Comparison of ENCODE assay signal across 17 cellular contexts in genomic region chr6:14165091-14165490, GRCh38. TPM values are rescaled to one million over a fixed set of nuclear protein-coding genes. Genes with fewer than 3 reads are reported as not detected.
DNase-seq lines count a peak whose midpoint lies in the region; ATAC-seq and TF ChIP-seq lines count a peak whose summit lies in the region.
"Had no signal": no experiment of that assay in that cellular context is flagged by ENCODE, and none has a peak within 500 bp of the region (broad histone marks: within the 10 kb centered on the region; RNA-seq: fewer than 3 reads in every experiment).

No MANE protein-coding gene starts in this region.

- H3K4me1 Mint-ChIP-seq in stimulated activated naive B cell treated with anti-CD40 and anti-IgM and Interleukin-4, amounts not matched to agents 10 μg/mL and 1 μg/mL and 100 μg/mL, for 72 hours: peaks cover 3 to 14% of the 10 kb centered on the region in 2 donors
- no peaks in the 10 kb centered on the region for H3K4me1 Mint-ChIP-seq in T-helper 17 cell
- H3K4me1 Mint-ChIP-seq: activated B cell treated with CpG ODN at 0.5 μM for 24 hours had no signal

- no peaks in the 10 kb centered on the region for H3K4me1 ChIP-seq in Peyer's patch

- H3K9me3 Mint-ChIP-seq in stimulated activated naive B cell treated with anti-CD40 and anti-IgM and Interleukin-4, amounts not matched to agents 10 μg/mL and 1 μg/mL and 100 μg/mL, for 72 hours: peaks cover 8 to 10% of the 10 kb centered on the region in 2 donors

- H3K36me3 ChIP-seq in BJ (ENCODE audit: control insufficient read depth, insufficient read depth, low read length) (no peaks in the 10 kb centered on the region), MG63 (no peaks in the 10 kb centered on the region), Peyer's patch (no peaks in the 10 kb centered on the region)

- H3K27me3 ChIP-seq in BJ (ENCODE audit: control insufficient read depth, insufficient read depth, low read length) (0 out of 2 replicates have a peak, but pooled peaks cover 1% of the 10 kb centered on the region), MG63 (no peaks in the 10 kb centered on the region), Peyer's patch (no peaks in the 10 kb centered on the region)

- TF ChIP-seq CTCF in BJ (IDR thresholded peaks at IDR 0.05; ENCODE audit: insufficient read depth, low read depth, low read length) (no peak), Peyer's patch (IDR thresholded peaks at IDR 0.05) (no peak)

- H3K4me3 ChIP-seq in BJ (ENCODE audit: low read depth, low read length) (no peak overlapping the region), MG63 (no peak overlapping the region), Peyer's patch (no peak overlapping the region)

- H3K27ac Mint-ChIP-seq in stimulated activated naive B cell treated with anti-CD40 and anti-IgM and Interleukin-4, amounts not matched to agents 10 μg/mL and 1 μg/mL and 100 μg/mL, for 72 hours: no peak overlapping the region
- H3K27ac Mint-ChIP-seq in T-helper 17 cell: no peak overlapping the region
- H3K27ac Mint-ChIP-seq: activated B cell treated with CpG ODN at 0.5 μM for 24 hours; activated naive CD8-positive, alpha-beta T cell; dendritic cell treated with granulocyte-macrophage colony-stimulating factor and Interleukin-4, amounts not matched to agents 40 ng/mL and 50 ng/mL, for 4 days had no signal

- DNase-seq in BJ (ENCODE audit: low read depth) (peak; percentile 31), MG63 (peak; percentile 72), epidermal melanocyte (ENCODE audit: insufficient read length, low spot score) (peak; percentile 31), myocyte (ENCODE audit: low read depth) (peak; percentile 71), T-helper 17 cell (no peak), Peyer's patch (no peak)
- DNase-seq in stimulated activated naive B cell treated with anti-CD40 and anti-IgM and Interleukin-4, amounts not matched to agents 10 μg/mL and 1 μg/mL and 100 μg/mL, for 72 hours: no peak
- DNase-seq: activated B cell treated with CpG ODN at 0.5 μM for 24 hours; C1 segment of cervical spinal cord; DND-41; NCI-H446 treated with DMSO at 0.1 percent for 48 hours; OCI-M1; posterior cingulate gyrus; stimulated activated CD4-positive, alpha-beta T cell treated with anti-CD3 and anti-CD28 coated beads, Interleukin-15, amount 100 ng/mL, for 24 hours had no signal

- peaks cover 62 to 83% of the 10 kb centered on the region in 2 donors for H3K36me3 Mint-ChIP-seq in stimulated activated naive B cell treated with anti-CD40 and anti-IgM and Interleukin-4, amounts not matched to agents 10 μg/mL and 1 μg/mL and 100 μg/mL, for 72 hours
- H3K36me3 Mint-ChIP-seq in T-helper 17 cell (ENCODE audit: low read depth): no peaks in the 10 kb centered on the region

- no peak overlapping the region for H3K27ac ChIP-seq in Peyer's patch

- CTCF ChIA-PET in BJ (lab: Yijun Ruan, JAX): interaction anchor here (1.0 to 1.1 kb wide), 2 partner anchors 16 to 36 kb away, joined by 3 read pairs; no protein-coding TSS in a partner anchor

- H3K9me3 ChIP-seq in MG63 (peaks cover 13% of the 10 kb centered on the region), T-helper 17 cell (ENCODE audit: control insufficient read depth, low read length, poor library complexity, severe bottlenecking) (peaks cover 5% of the 10 kb centered on the region), Peyer's patch (peaks cover 0 to 9% (median 3%) of the 10 kb centered on the region in 4 donors)

- no peak for ATAC-seq in GM18868 (IDR thresholded peaks at IDR 0.05; ENCODE audit: unreplicated experiment)
- ATAC-seq in stimulated activated naive B cell treated with anti-CD40 and anti-IgM and Interleukin-4, amounts not matched to agents 10 μg/mL and 1 μg/mL and 100 μg/mL, for 72 hours (replicated peaks): no peak
- no peak for ATAC-seq in T-helper 17 cell

- no peaks in the 10 kb centered on the region for H3K27me3 Mint-ChIP-seq in stimulated activated naive B cell treated with anti-CD40 and anti-IgM and Interleukin-4, amounts not matched to agents 10 μg/mL and 1 μg/mL and 100 μg/mL, for 72 hours
- peaks cover 5% of the 10 kb centered on the region for H3K27me3 Mint-ChIP-seq in T-helper 17 cell
- H3K27me3 Mint-ChIP-seq: activated B cell treated with CpG ODN at 0.5 μM for 24 hours; activated naive CD8-positive, alpha-beta T cell; dendritic cell treated with granulocyte-macrophage colony-stimulating factor and Interleukin-4, amounts not matched to agents 40 ng/mL and 50 ng/mL, for 4 days had no signal

- H3K4me3 Mint-ChIP-seq in stimulated activated naive B cell treated with anti-CD40 and anti-IgM and Interleukin-4, amounts not matched to agents 10 μg/mL and 1 μg/mL and 100 μg/mL, for 72 hours: no peak overlapping the region
- H3K4me3 Mint-ChIP-seq in T-helper 17 cell: no peak overlapping the region
- H3K4me3 Mint-ChIP-seq: activated B cell treated with CpG ODN at 0.5 μM for 24 hours; activated naive CD8-positive, alpha-beta T cell; dendritic cell treated with granulocyte-macrophage colony-stimulating factor and Interleukin-4, amounts not matched to agents 40 ng/mL and 50 ng/mL, for 4 days had no signal

- no peak for TF ChIP-seq POLR2A in Peyer's patch (IDR thresholded peaks at IDR 0.05)

- POLR2A ChIA-PET in BJ (lab: Charles Lee): no interaction called here

RNA-seq across cellular contexts. Expression of gene CD83, which starts 47.5 kb away (rescaled TPM):
- 0.85 and 1.2 TPM in 2 replicates for polyA plus RNA-seq in BJ (2011; rRNA removed)
- polyA minus RNA-seq in BJ (2011; rRNA and poly(A)+ RNA removed): 0.09 and 0.31 TPM in 2 replicates
- total RNA-seq in MG63 (2014; rRNA removed; shearing (Covaris generic); ENCODE audit: low replicate concordance): 0.89 and 2.2 TPM in 2 replicates
- total RNA-seq in myocyte (0.16 and 0.37 TPM in 2 replicates), T-helper 17 cell (10 to 100 TPM; 62.3 to 78.7 TPM), Peyer's patch (10 to 100 TPM in 1 of 4 donors, 1 to 10 TPM in 2, under 1 TPM in 1; 0.53 to 15.7 (median 1.4) TPM)
- 0.29 TPM for polyA plus RNA-seq in myocyte (2012)

Comparison
In these comparisons a context has a peak if more than half of its experiments do, and no peak if none do; other contexts are left out.
1. DNase-seq: peak in BJ (single experiment), MG63 (single experiment), epidermal melanocyte (single experiment) and myocyte (single experiment); none in stimulated activated naive B cell treated with anti-CD40 and anti-IgM and Interleukin-4, amounts not matched to agents 10 μg/mL and 1 μg/mL and 100 μg/mL, for 72 hours (single experiment), T-helper 17 cell (0 of 3) and Peyer's patch (0 of 3).